19 cellular contexts compared by ENCODE assay signal in genomic region chr18:24381126-24381525, GRCh38. TPM values are rescaled to one million over a fixed set of nuclear protein-coding genes. Genes with fewer than 3 reads are reported as not detected.
DNase-seq lines count a peak whose midpoint lies in the region; ATAC-seq and TF ChIP-seq lines count a peak whose summit lies in the region.
"Had no signal": no experiment of that assay in that cellular context is flagged by ENCODE, and none has a peak within 500 bp of the region (broad histone marks: within the 10 kb centered on the region; RNA-seq: fewer than 3 reads in every experiment).

No MANE protein-coding gene starts in this region.

- H3K4me1 ChIP-seq in liver (ENCODE audit: control insufficient read depth in 4 of 4, insufficient read depth in 4 of 4, low read length in 3 of 4) = no peaks in the 10 kb centered on the region

- H3K4me3 ChIP-seq in HL-60 (replicated peaks; ENCODE audit: insufficient read depth, low read length) = no peak overlapping the region
- H3K4me3 ChIP-seq in choroid plexus epithelial cell (ENCODE audit: low read depth, low read length) = no peak overlapping the region
- H3K4me3 ChIP-seq in liver (ENCODE audit: low read depth in 1 of 3, low read length in 3 of 3) = no peak overlapping the region

- DNase-seq in DMS 273 treated with DMSO at 0.1 percent for 48 hours (lab: John Stamatoyannopoulos, UW) (peak; percentile 23), HL-60 (ENCODE audit: low read depth in 1 of 2, low spot score in 1 of 2) (peak in 1 of 2 experiments; percentile 54), choroid plexus epithelial cell (ENCODE audit: low read depth) (peak; percentile 9), NCI-H2171 (lab: John Stamatoyannopoulos, UW) (no peak), NCI-H226 (no peak)
- DNase-seq: AML-193, DND-41, H7, NCI-H1105 treated with DMSO at 0.1 percent for 48 hours, NCI-H1694, NCI-H2081 treated with DMSO at 0.1 percent for 48 hours, NCI-H510A treated with DMSO at 0.1 percent for 48 hours, NCI-H774, PC-3, SIG-M5 had no signal

- TF ChIP-seq RAD21 in liver (IDR thresholded peaks at IDR 0.05) = no peak

- ATAC-seq in HG03432 (IDR thresholded peaks at IDR 0.05; ENCODE audit: unreplicated experiment) = no peak
- ATAC-seq: PC-3 had no signal

- no peak overlapping the region for H3K9ac ChIP-seq in liver (ENCODE audit: low read depth in 1 of 2, low read length in 2 of 2)

- 81% methylated on average over 1 of the region's 1 CpG for WGBS in liver

- no peaks in the 10 kb centered on the region for H3K9me3 ChIP-seq in liver (ENCODE audit: control insufficient read depth in 4 of 4, low read length in 3 of 4)

- H3K27me3 ChIP-seq in HL-60 (ENCODE audit: insufficient read depth, poor library complexity, severe bottlenecking) (no peaks in the 10 kb centered on the region), liver (ENCODE audit: control insufficient read depth in 4 of 4, insufficient read depth in 4 of 4, low read length in 3 of 4) (no peaks in the 10 kb centered on the region)

- peak overlapping the region; percentile 30 for H3K27ac ChIP-seq in HL-60 (replicated peaks)
- H3K27ac ChIP-seq in liver (ENCODE audit: low read depth in 1 of 2, low read length in 2 of 2) = no peak overlapping the region
- H3K27ac ChIP-seq: C4-2B, RWPE1 had no signal

- TF ChIP-seq CTCF in HL-60 (IDR thresholded peaks at IDR 0.05; ENCODE audit: insufficient read depth, low read length) (no peak), choroid plexus epithelial cell (conservative IDR thresholded peaks at IDR 0.05; ENCODE audit: low read depth, low read length) (no peak), liver (IDR thresholded peaks at IDR 0.05; ENCODE audit: low read depth, low read length, missing input control) (no peak)

- no peaks in the 10 kb centered on the region for H3K36me3 ChIP-seq in liver (ENCODE audit: control insufficient read depth in 4 of 4, insufficient read depth in 3 of 4, low read depth in 1 of 4, low read length in 3 of 4)

TF ChIP-seq in liver, 16 proteins besides CTCF, POLR2A, EP300 and RAD21:
- TF ChIP-seq NR2F2 (IDR thresholded peaks at IDR 0.05) = peak; percentile 26
- no peak for TF ChIP-seq HNF4G (IDR thresholded peaks at IDR 0.05)
- no peak for TF ChIP-seq ZBTB33 (IDR thresholded peaks at IDR 0.05)
- no peak for TF ChIP-seq RXRA (IDR thresholded peaks at IDR 0.05)
- TF ChIP-seq GABPA (IDR thresholded peaks at IDR 0.05 in 1 of 2, conservative IDR thresholded peaks at IDR 0.05 in 1 of 2) = no peak
- TF ChIP-seq YY1 (IDR thresholded peaks at IDR 0.05) = no peak
- no peak for TF ChIP-seq TAF1 (conservative IDR thresholded peaks at IDR 0.05)

RNA-seq across cellular contexts. Expression of gene OSBPL1A, which starts 16.5 kb away (rescaled TPM):
- 10 to 100 TPM in 1 of 2 donors, 1 to 10 TPM in 1; 6.6 to 12.6 TPM for total RNA-seq in liver
- polyA plus RNA-seq in liver = 10 to 100 TPM in 1 of 2 donors, 1 to 10 TPM in 1; 5.4 to 11.2 TPM

RNA-seq across cellular contexts. Expression of gene IMPACT, which starts 45.3 kb away (rescaled TPM):
- total RNA-seq in liver = 10 to 100 TPM; 11.3 to 11.5 TPM
- 10 to 100 TPM in 1 of 2 donors, 1 to 10 TPM in 1; 8.3 to 13.6 TPM for polyA plus RNA-seq in liver

Comparison
In these comparisons a context has a peak if more than half of its experiments do, and no peak if none do; other contexts are left out.
1. DNase-seq: peak in DMS 273 treated with DMSO at 0.1 percent for 48 hours (single experiment) and choroid plexus epithelial cell (single experiment); none in NCI-H2171 (single experiment) and NCI-H226 (single experiment).